ENCODE assay signal across 17 cellular contexts in the genomic region with DNA sequence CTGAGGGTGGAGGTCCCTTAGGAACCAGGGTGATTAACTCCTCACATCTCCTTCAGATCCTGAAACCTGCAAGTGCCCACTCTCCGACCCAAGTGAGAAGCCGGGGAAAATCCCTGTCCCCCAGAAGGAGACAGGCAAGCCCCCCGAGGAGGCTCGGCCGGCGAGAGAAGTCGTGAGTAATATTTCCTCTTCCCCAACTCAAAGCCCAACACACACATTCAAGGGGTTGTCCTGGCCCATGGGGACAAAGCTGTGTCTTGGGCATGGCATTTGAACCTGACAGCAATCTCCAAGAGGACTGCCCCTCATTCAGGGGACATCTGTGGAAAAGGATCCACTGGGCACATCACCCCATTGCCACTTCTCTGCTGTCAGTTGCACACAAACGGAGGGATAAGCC. TPM values are rescaled to one million over a fixed set of nuclear protein-coding genes. Genes with fewer than 3 reads are reported as not detected.
DNase-seq lines count a peak whose midpoint lies in the region; FAIRE-seq and TF ChIP-seq lines count a peak whose summit lies in the region.
"Had no signal": no experiment of that assay in that cellular context is flagged by ENCODE, and none has a peak within 500 bp of the region (broad histone marks: within the 10 kb centered on the region; RNA-seq: fewer than 3 reads in every experiment).

No MANE protein-coding gene starts in this region.

- no peak overlapping the region for H3K23ac ChIP-seq in H1 (ENCODE audit: insufficient read length)

- H3K27me3 ChIP-seq in H1 (replicated peaks in 1 of 4; ENCODE audit: control insufficient read depth in 3 of 4, extremely low read depth in 1 of 4, insufficient read depth in 3 of 4, low read length in 3 of 4) (no peaks in the 10 kb centered on the region), Karpas-422 (ENCODE audit: low read length) (no peaks in the 10 kb centered on the region)
- H3K27me3 ChIP-seq: BLaER1 had no signal

- no peak overlapping the region for H4K91ac ChIP-seq in H1 (replicated peaks; ENCODE audit: insufficient read length, low read length)

- no peak overlapping the region for H2BK12ac ChIP-seq in H1 (ENCODE audit: low read depth, low read length)

- no peak; a peak in 1 of 3 replicates for TF ChIP-seq POLR2A in H1 (IDR thresholded peaks at IDR 0.05; ENCODE audit: control extremely low read depth in 1 of 2, low read depth in 2 of 2, low read length in 2 of 2)

- no peak overlapping the region for H3K4me3 Mint-ChIP-seq in chondrocyte (ENCODE audit: unreplicated experiment)
- H3K4me3 Mint-ChIP-seq: CD14-positive monocyte; CD8-positive, alpha-beta T cell had no signal

- no peak overlapping the region for H4K8ac ChIP-seq in H1 (ENCODE audit: extremely low read depth, insufficient read depth, low read length)

- no peak overlapping the region for H3K14ac ChIP-seq in H1 (ENCODE audit: insufficient read length)

- H3K23me2 ChIP-seq in H1 (ENCODE audit: low read depth, low read length): no peaks in the 10 kb centered on the region

- peak; percentile 30 for DNase-seq in activated effector memory CD4-positive, alpha-beta T cell treated with anti-CD3 and anti-CD28 coated beads, Interleukin-2, amount 50 U/mL, for 16 hours
- no peak for DNase-seq in activated effector memory CD4-positive, alpha-beta T cell treated with Interleukin-2 at 50 U/mL for 16 hours
- DNase-seq in H1 (ENCODE audit: low read depth in 1 of 2, low spot score in 2 of 2) (no peak), posterior vena cava (ENCODE audit: low spot score) (peak; percentile 19), chondrocyte (ENCODE audit: low spot score) (no peak), NCI-H2081 (lab: John Stamatoyannopoulos, UW) (no peak), middle frontal gyrus (ENCODE audit: extremely low spot score, low spot score) (no peak), Karpas-422 (no peak)
- DNase-seq: 8988T; Calu3; CD8-positive, alpha-beta T cell; DMS79 treated with DMSO at 0.1 percent for 48 hours had no signal

- peaks cover 2 to 12% of the 10 kb centered on the region in 2 experiments for H4K20me1 ChIP-seq in H1 (replicated peaks in 1 of 2; ENCODE audit: control insufficient read depth in 1 of 2, insufficient read depth in 2 of 2, low read length in 2 of 2)
- no peaks in the 10 kb centered on the region for H4K20me1 ChIP-seq in Karpas-422 (ENCODE audit: insufficient read depth, low read depth, low read length)
- H4K20me1 ChIP-seq: BLaER1 had no signal

- POLR2A ChIA-PET in H1 (lab: Charles Lee; ENCODE audit: partially characterized antibody): interaction anchor here (0.5 to 12.9 kb wide), 5 partner anchors 11 to 22 kb away, joined by 3 to 240 read pairs (median 5); a partner anchor contains a TSS

- H3K56ac ChIP-seq in H1 (replicated peaks; ENCODE audit: insufficient read length, low read depth, low read length): no peak overlapping the region

- no peaks in the 10 kb centered on the region for H3K9me2 ChIP-seq in Karpas-422 (replicated peaks; ENCODE audit: insufficient read depth, low read length)

- TF ChIP-seq EP300 in H1 (IDR thresholded peaks at IDR 0.05; ENCODE audit: borderline replicate concordance in 1 of 2, low read depth in 2 of 2, low read length in 2 of 2): no peak

- H2BK15ac ChIP-seq in H1 (ENCODE audit: low read length): no peak overlapping the region

- no peak overlapping the region for H2BK5ac ChIP-seq in H1 (ENCODE audit: low read depth, low read length)

- H3K4me1 ChIP-seq in H1 (replicated peaks in 1 of 4; ENCODE audit: control insufficient read depth in 3 of 4, insufficient read depth in 4 of 4, low read length in 3 of 4) (peaks cover 0 to 6% (median 2%) of the 10 kb centered on the region in 4 experiments; a peak in 5 of 7 replicates), Karpas-422 (ENCODE audit: low read length) (no peaks in the 10 kb centered on the region)
- H3K4me1 ChIP-seq: HAP-1 had no signal

- no peak overlapping the region for H3K18ac ChIP-seq in H1 (ENCODE audit: extremely low read depth, low read length)

- no peak overlapping the region for H2AFZ ChIP-seq in H1 (ENCODE audit: low read length)
- no peak overlapping the region for H2AFZ ChIP-seq in Karpas-422 (ENCODE audit: low read length)

- H3K27ac ChIP-seq in H1 (ENCODE audit: low read depth, low read length) (no peak overlapping the region), Karpas-422 (ENCODE audit: low read length) (no peak overlapping the region)
- H3K27ac ChIP-seq: BLaER1, HL-60 had no signal

- H3K9me3 Mint-ChIP-seq in chondrocyte (ENCODE audit: low read depth): no peaks in the 10 kb centered on the region
- H3K9me3 Mint-ChIP-seq: CD8-positive, alpha-beta T cell had no signal

- H3K79me2 ChIP-seq in H1 (ENCODE audit: control insufficient read depth in 1 of 2, insufficient read depth in 2 of 2, low read length in 2 of 2): no peaks in the 10 kb centered on the region; a peak in 1 of 4 replicates
- H3K79me2 ChIP-seq in Karpas-422 (ENCODE audit: low read length): no peaks in the 10 kb centered on the region

- H2BK20ac ChIP-seq in H1 (ENCODE audit: low read length): no peak overlapping the region

- no peak overlapping the region; a peak in 1 of 7 replicates for H3K9ac ChIP-seq in H1 (replicated peaks in 1 of 4; ENCODE audit: extremely low read depth in 1 of 4, low read depth in 3 of 4, low read length in 3 of 4)
- H3K9ac ChIP-seq in Karpas-422 (ENCODE audit: low read length): no peak overlapping the region
- H3K9ac ChIP-seq: BLaER1 had no signal

- H3K4ac ChIP-seq in H1 (replicated peaks; ENCODE audit: insufficient read length, low read depth, low read length): no peak overlapping the region

- no peak overlapping the region for H3K27ac Mint-ChIP-seq in chondrocyte (ENCODE audit: unreplicated experiment)
- H3K27ac Mint-ChIP-seq: CD14-positive monocyte; CD8-positive, alpha-beta T cell had no signal

- 89% methylated on average over 8 of the region's 8 CpGs; no CpG with 5 or more reads in 1 of the 2 experiments for WGBS in H1 (ENCODE audit: extremely low coverage in 1 of 2, insufficient coverage in 1 of 2, insufficient read length in 1 of 2, insufficient replicate concordance in 2 of 2, low coverage in 1 of 2, low lambda C conversion rate in 2 of 2, missing lambda C conversion rate in 1 of 2), 2 experiments

- CTCF ChIA-PET in H1 (lab: Charles Lee; ENCODE audit: partially characterized antibody): interaction anchor here (1.5 kb wide), 1 partner anchor 22 kb away, joined by 5 read pairs; no protein-coding TSS in a partner anchor

- intact Hi-C loops in posterior vena cava (cut with DNase I): loop anchor here in 1 of 2 donors (10.0 kb wide), 1 partner anchor 59 kb away; no protein-coding TSS in a partner anchor

- H3K4me2 ChIP-seq in H1 (ENCODE audit: insufficient read depth in 1 of 2, low read depth in 2 of 2, low read length in 2 of 2) (no peak overlapping the region), Karpas-422 (ENCODE audit: low read depth, low read length, poor library complexity, severe bottlenecking) (no peak overlapping the region)
- H3K4me2 ChIP-seq: BLaER1 had no signal

- peaks cover 3% of the 10 kb centered on the region for H3K36me3 Mint-ChIP-seq in chondrocyte (ENCODE audit: low read depth)
- H3K36me3 Mint-ChIP-seq: CD14-positive monocyte; CD8-positive, alpha-beta T cell had no signal

- no peak for TF ChIP-seq RAD21 in H1 (IDR thresholded peaks at IDR 0.05 in 1 of 2, conservative IDR thresholded peaks at IDR 0.05 in 1 of 2; ENCODE audit: low read depth in 2 of 2, low read length in 2 of 2)

- H3K27me3 Mint-ChIP-seq in chondrocyte (ENCODE audit: low read depth): no peaks in the 10 kb centered on the region

- no peak for FAIRE-seq in H1 (lab: Jason Lieb, UNC)
- FAIRE-seq: GM12878 had no signal

- H4K5ac ChIP-seq in H1 (ENCODE audit: insufficient read length, low read depth, low read length): no peak overlapping the region

- TF ChIP-seq CTCF in H1 (IDR thresholded peaks at IDR 0.05; ENCODE audit: control extremely low read depth in 1 of 3, insufficient read depth in 1 of 3, low read depth in 1 of 3, low read length in 3 of 3) (no peak), chondrocyte (IDR thresholded peaks at IDR 0.05) (no peak)

- H3K36me3 ChIP-seq in H1 (ENCODE audit: control insufficient read depth in 2 of 4, insufficient read depth in 4 of 4, low read length in 3 of 4) (peaks cover 59 to 98% (median 87%) of the 10 kb centered on the region in 4 experiments), Karpas-422 (ENCODE audit: insufficient read depth, low read length) (no peaks in the 10 kb centered on the region)
- H3K36me3 ChIP-seq: HAP-1 had no signal

- peaks cover under 1% of the 10 kb centered on the region for H3K4me1 Mint-ChIP-seq in chondrocyte (ENCODE audit: low read depth)
- H3K4me1 Mint-ChIP-seq: CD14-positive monocyte had no signal

- H3K79me1 ChIP-seq in H1 (ENCODE audit: low read depth, low read length): peaks cover 3% of the 10 kb centered on the region; the same call in 1 of the 2 replicates

- H2AK5ac ChIP-seq in H1 (ENCODE audit: low read depth, low read length): no peak overlapping the region

- H2BK120ac ChIP-seq in H1 (replicated peaks; ENCODE audit: low read depth, low read length): no peak overlapping the region

- H3K9me3 ChIP-seq in H1 (ENCODE audit: insufficient read depth in 2 of 2, low read depth in 1 of 2, low read length in 1 of 2) (no peaks in the 10 kb centered on the region), Karpas-422 (ENCODE audit: low read length) (no peaks in the 10 kb centered on the region)
- H3K9me3 ChIP-seq: BLaER1, HAP-1 had no signal

- no peak overlapping the region for H3K4me3 ChIP-seq in H1 (ENCODE audit: extremely low read depth in 1 of 4, insufficient read depth in 2 of 4, low read depth in 3 of 4, low read length in 4 of 4)
- no peak overlapping the region for H3K4me3 ChIP-seq in Karpas-422 (ENCODE audit: low read length)
- H3K4me3 ChIP-seq: BLaER1, GM12878, HAP-1 had no signal

RNA-seq across cellular contexts. Expression of a gene that starts 23.6 kb away (rescaled TPM):
- 184 and 187 TPM in 2 replicates for total RNA-seq in H1 (2021; fragmentation: NEBNext Ultra II Directional; extraction: Animal tissue kit (Norgen Biotek cat#: 25700))
- 44.0 and 51.4 TPM in 2 replicates for polyA plus RNA-seq in H1 (2011; rRNA removed)
- polyA plus RNA-seq in H1 (2011; cell fraction: cytosol; rRNA removed): 58.3 TPM
- 162 TPM for polyA plus RNA-seq in H1 (2011; cell fraction: nucleus; rRNA removed)
- polyA plus RNA-seq in H1 (2012, experiment 1 of 2): 80.3 to 102 TPM (median 93.1 TPM) in 4 replicates
- 13.9 TPM for polyA plus RNA-seq in H1 (2012, experiment 2 of 2)
- polyA plus RNA-seq in H1 (2013, experiment 1 of 2): 125 TPM
- polyA plus RNA-seq in H1 (2013, experiment 2 of 2): 109 TPM
- polyA minus RNA-seq in H1 (2011; rRNA and poly(A)+ RNA removed): 145 and 147 TPM in 2 replicates
- polyA minus RNA-seq in H1 (2011; cell fraction: cytosol; rRNA and poly(A)+ RNA removed): 113 TPM
- polyA minus RNA-seq in H1 (2011; cell fraction: nucleus; rRNA and poly(A)+ RNA removed): 237 TPM
- total RNA-seq in posterior vena cava: 1 to 10 TPM; 3.3 to 4.8 TPM
- total RNA-seq in chondrocyte: 2.3 to 2.8 TPM (median 2.8 TPM) in 3 replicates
- total RNA-seq in Karpas-422 (2014; rRNA removed; shearing (Covaris generic); ENCODE audit: low replicate concordance): not detected in 2 replicates
- total RNA-seq: CD8-positive, alpha-beta T cell had no signal
- polyA plus RNA-seq: CD14-positive monocyte had no signal

RNA-seq across cellular contexts. Expression of a gene that starts 41.8 kb away (rescaled TPM):
- 36.0 and 39.9 TPM in 2 replicates for total RNA-seq in H1 (2021; fragmentation: NEBNext Ultra II Directional; extraction: Animal tissue kit (Norgen Biotek cat#: 25700))
- 15.7 and 18.1 TPM in 2 replicates for polyA plus RNA-seq in H1 (2011; rRNA removed)
- 17.6 TPM for polyA plus RNA-seq in H1 (2011; cell fraction: cytosol; rRNA removed)
- polyA plus RNA-seq in H1 (2011; cell fraction: nucleus; rRNA removed): 14.5 TPM
- 17.1 to 25.9 TPM (median 19.9 TPM) in 4 replicates for polyA plus RNA-seq in H1 (2012, experiment 1 of 2)
- polyA plus RNA-seq in H1 (2012, experiment 2 of 2): 3.5 TPM
- 24.0 TPM for polyA plus RNA-seq in H1 (2013, experiment 1 of 2)
- polyA plus RNA-seq in H1 (2013, experiment 2 of 2): 20.7 TPM
- polyA minus RNA-seq in H1 (2011; rRNA and poly(A)+ RNA removed): 29.8 and 44.0 TPM in 2 replicates
- 27.1 TPM for polyA minus RNA-seq in H1 (2011; cell fraction: cytosol; rRNA and poly(A)+ RNA removed)
- polyA minus RNA-seq in H1 (2011; cell fraction: nucleus; rRNA and poly(A)+ RNA removed): 45.1 TPM
- 10 to 100 TPM; 29.7 to 31.1 TPM for total RNA-seq in posterior vena cava
- total RNA-seq in chondrocyte: 20.4 to 28.1 TPM (median 21.2 TPM) in 3 replicates
- 49.1 and 97.1 TPM in 2 replicates for total RNA-seq in Karpas-422 (2014; rRNA removed; shearing (Covaris generic); ENCODE audit: low replicate concordance)

Comparison
In these comparisons a context has a peak if more than half of its experiments do, and no peak if none do; other contexts are left out.
1. DNase-seq: peak in activated effector memory CD4-positive, alpha-beta T cell treated with anti-CD3 and anti-CD28 coated beads, Interleukin-2, amount 50 U/mL, for 16 hours (single experiment) and posterior vena cava (single experiment); none in activated effector memory CD4-positive, alpha-beta T cell treated with Interleukin-2 at 50 U/mL for 16 hours (single experiment), H1 (0 of 2), chondrocyte (single experiment), NCI-H2081 (0 of 2), middle frontal gyrus (single experiment) and Karpas-422 (single experiment).
2. RNA of a gene that starts 23.6 kb away (total RNA-seq): 184 to 187 TPM in H1; 3.3 to 4.8 TPM in posterior vena cava, 2.3 to 2.8 TPM in chondrocyte and not detected in Karpas-422; every median in the first group is over 10 times any median in the second.